Comparison of ENCODE assay signal across 15 cellular contexts in genomic region chr1:220655509-220655908, GRCh38. TPM values are rescaled to one million over a fixed set of nuclear protein-coding genes. Genes with fewer than 3 reads are reported as not detected.
DNase-seq lines count a peak whose midpoint lies in the region; ATAC-seq and TF ChIP-seq lines count a peak whose summit lies in the region.
"Had no signal": no experiment of that assay in that cellular context is flagged by ENCODE, and none has a peak within 500 bp of the region (broad histone marks: within the 10 kb centered on the region; RNA-seq: fewer than 3 reads in every experiment).

No MANE protein-coding gene starts in this region.

- no peaks in the 10 kb centered on the region for H3K36me3 ChIP-seq in BE2C
- H3K36me3 ChIP-seq: colonic mucosa had no signal

- no peaks in the 10 kb centered on the region for H3K4me1 ChIP-seq in BE2C
- H3K4me1 ChIP-seq: colonic mucosa, sigmoid colon had no signal

- intact Hi-C loops in activated CD4-positive, alpha-beta T cell treated with anti-CD3 and anti-CD28 coated beads for 36 hours (cut with DNase I, micrococcal nuclease) = no loop called here

- no peak overlapping the region for H3K4me3 ChIP-seq in BE2C (ENCODE audit: low read depth, low read length)
- H3K4me3 ChIP-seq: BLaER1 treated with 17β-estradiol and CSF1 and Interleukin-3, amounts not matched to agents 10 nM and 100 nM; colonic mucosa; sigmoid colon had no signal

- CTCF ChIA-PET in activated CD4-positive, alpha-beta T cell treated with anti-CD3 and anti-CD28 coated beads for 36 hours (lab: Charles Lee) = no interaction called here

- H3K27ac Mint-ChIP-seq in activated CD4-positive, alpha-beta T cell treated with anti-CD3 and anti-CD28 coated beads for 36 hours = no peak overlapping the region

- H3K27me3 ChIP-seq in BE2C = no peaks in the 10 kb centered on the region; the same call in 1 of the 2 replicates
- H3K27me3 ChIP-seq: BLaER1 treated with 17β-estradiol and CSF1 and Interleukin-3, amounts not matched to agents 10 nM and 100 nM; colonic mucosa; sigmoid colon had no signal

- no peaks in the 10 kb centered on the region for H3K9me3 ChIP-seq in BE2C
- H3K9me3 ChIP-seq: BLaER1 treated with 17β-estradiol and CSF1 and Interleukin-3, amounts not matched to agents 10 nM and 100 nM; colonic mucosa; sigmoid colon had no signal

- no peak overlapping the region for H3K4me3 Mint-ChIP-seq in activated CD4-positive, alpha-beta T cell treated with anti-CD3 and anti-CD28 coated beads for 36 hours

- no peaks in the 10 kb centered on the region for H3K9me3 Mint-ChIP-seq in activated CD4-positive, alpha-beta T cell treated with anti-CD3 and anti-CD28 coated beads for 36 hours (ENCODE audit: low read depth)

- DNase-seq in NAMALWA (ENCODE audit: low spot score) (peak; percentile 7), BE2C (no peak), ureter (ENCODE audit: low spot score) (no peak), NCI-H226 (no peak)
- no peak for DNase-seq in activated CD4-positive, alpha-beta T cell treated with anti-CD3 and anti-CD28 coated beads for 36 hours
- DNase-seq: activated T-cell treated with anti-CD3 and anti-CD28 coated beads, Interleukin-2, amount 50 U/mL, for 48 hours; colonic mucosa; KBM-7; mammary epithelial cell; NCI-H526; sigmoid colon had no signal

- no peaks in the 10 kb centered on the region for H3K36me3 Mint-ChIP-seq in activated CD4-positive, alpha-beta T cell treated with anti-CD3 and anti-CD28 coated beads for 36 hours (ENCODE audit: low read depth)

- H3K27me3 Mint-ChIP-seq in activated CD4-positive, alpha-beta T cell treated with anti-CD3 and anti-CD28 coated beads for 36 hours = peaks cover 9% of the 10 kb centered on the region

- no peaks in the 10 kb centered on the region for H3K4me1 Mint-ChIP-seq in activated CD4-positive, alpha-beta T cell treated with anti-CD3 and anti-CD28 coated beads for 36 hours

- POLR2A ChIA-PET in activated CD4-positive, alpha-beta T cell treated with anti-CD3 and anti-CD28 coated beads for 36 hours (lab: Charles Lee) = no interaction called here

- no peak for TF ChIP-seq CTCF in BE2C (IDR thresholded peaks at IDR 0.05; ENCODE audit: low read depth, low read length)

- peak; percentile 94 for ATAC-seq in GM18502 (IDR thresholded peaks at IDR 0.05; ENCODE audit: poor library complexity, unreplicated experiment)
- peak; percentile 61 for ATAC-seq in GM19468 (IDR thresholded peaks at IDR 0.05; ENCODE audit: extremely low read depth, unreplicated experiment)
- ATAC-seq in HG02981 (IDR thresholded peaks at IDR 0.05; ENCODE audit: unreplicated experiment) = peak; percentile 95
- ATAC-seq in activated CD4-positive, alpha-beta T cell treated with anti-CD3 and anti-CD28 coated beads for 36 hours = no peak

RNA-seq across cellular contexts. Expression of gene C1orf115, which starts 34.7 kb away (rescaled TPM):
- total RNA-seq in activated CD4-positive, alpha-beta T cell treated with anti-CD3 and anti-CD28 coated beads for 36 hours = under 1 TPM; 0.63 to 0.78 TPM
- not detected for polyA plus RNA-seq in BE2C (2012; ENCODE audit: insufficient read depth, insufficient read length, low read depth)
- total RNA-seq in ureter = 13.1 TPM
